ENCODE assay signal across 14 cellular contexts in the genomic region with DNA sequence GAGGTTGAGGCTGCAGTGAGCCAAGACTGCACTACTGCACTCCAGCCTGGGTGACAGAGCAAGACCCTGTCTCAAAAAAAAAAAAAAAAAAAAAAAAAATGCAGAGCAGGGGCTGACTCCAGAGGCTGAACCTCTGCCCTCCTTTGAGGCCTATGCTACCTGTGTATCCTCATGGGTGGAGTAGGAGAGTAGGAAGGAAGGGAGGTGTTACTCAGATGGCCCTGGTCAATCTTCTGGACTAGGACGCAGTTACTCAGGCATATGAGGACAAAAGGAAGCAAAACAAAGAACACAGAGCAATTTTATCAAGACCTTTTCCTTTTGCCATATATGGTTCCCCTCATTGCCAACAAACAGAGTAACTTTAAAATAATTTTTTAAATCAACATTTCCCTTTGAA. TPM values are rescaled to one million over a fixed set of nuclear protein-coding genes. Genes with fewer than 3 reads are reported as not detected.
DNase-seq lines count a peak whose midpoint lies in the region; ATAC-seq and TF ChIP-seq lines count a peak whose summit lies in the region.
"Had no signal": no experiment of that assay in that cellular context is flagged by ENCODE, and none has a peak within 500 bp of the region (broad histone marks: within the 10 kb centered on the region; RNA-seq: fewer than 3 reads in every experiment).

No MANE protein-coding gene starts in this region.

- 40% methylated on average over 1 of the region's 1 CpG for WGBS in urinary bladder

- peak overlapping the region; percentile 90 for H2AFZ ChIP-seq in osteoblast (ENCODE audit: low read length)

- H3K36me3 ChIP-seq in right atrium auricular region (no peaks in the 10 kb centered on the region), osteoblast (ENCODE audit: insufficient read depth, low read length) (no peaks in the 10 kb centered on the region), urinary bladder (ENCODE audit: insufficient read depth) (no peaks in the 10 kb centered on the region)

- H3K27me3 ChIP-seq in right atrium auricular region (no peaks in the 10 kb centered on the region), osteoblast (ENCODE audit: insufficient read depth, low read length) (no peaks in the 10 kb centered on the region)

- no peak for ATAC-seq in HG03342 (IDR thresholded peaks at IDR 0.05; ENCODE audit: unreplicated experiment)
- ATAC-seq: stimulated activated naive CD8-positive, alpha-beta T cell treated with anti-CD3 and anti-CD28 coated beads, Interleukin-15, amount 100 ng/mL, for 72 hours had no signal

- no peaks in the 10 kb centered on the region for H4K20me1 ChIP-seq in osteoblast (ENCODE audit: insufficient read depth, low read length)

- no peak for TF ChIP-seq CTCF in right atrium auricular region (IDR thresholded peaks at IDR 0.05)
- no peak for TF ChIP-seq CTCF in osteoblast (IDR thresholded peaks at IDR 0.05; ENCODE audit: extremely low read depth, low read depth, low read length)
- no peak for TF ChIP-seq CTCF in foreskin fibroblast (IDR thresholded peaks at IDR 0.05; ENCODE audit: low read depth, low read length)

- H3K4me1 ChIP-seq in right atrium auricular region (peaks cover 0 to 61% of the 10 kb centered on the region in 2 donors), osteoblast (ENCODE audit: insufficient read depth, low read length) (peaks cover 21% of the 10 kb centered on the region), urinary bladder (ENCODE audit: insufficient read depth) (peaks cover 1% of the 10 kb centered on the region)

- peak overlapping the region; percentile 82 to 89 for H3K27ac ChIP-seq in right atrium auricular region
- peak overlapping the region; percentile 77 for H3K27ac ChIP-seq in osteoblast (ENCODE audit: low read depth, low read length)
- peak overlapping the region; percentile 75 for H3K27ac ChIP-seq in urinary bladder (ENCODE audit: low read depth)
- H3K27ac ChIP-seq: 22Rv1 had no signal

- H3K79me2 ChIP-seq in osteoblast (ENCODE audit: insufficient read depth, low read length), result peaks cover 28% of the 10 kb centered on the region

- H3K9me3 ChIP-seq in right atrium auricular region (no peaks in the 10 kb centered on the region), osteoblast (ENCODE audit: low read depth, low read length) (no peaks in the 10 kb centered on the region)

- H3K4me3 ChIP-seq in right atrium auricular region, result peak overlapping the region in 1 of 2 donors; percentile 30
- peak overlapping the region; percentile 70 for H3K4me3 ChIP-seq in osteoblast (ENCODE audit: insufficient read depth, low read length)
- H3K4me3 ChIP-seq in urinary bladder (ENCODE audit: low read depth, low read length), result no peak overlapping the region
- H3K4me3 ChIP-seq in foreskin fibroblast (ENCODE audit: low read depth in 1 of 2, low read length in 2 of 2), result no peak overlapping the region

- H3K4me2 ChIP-seq in osteoblast (ENCODE audit: insufficient read depth, low read length), result peak overlapping the region; percentile 90

- peak; percentile 21 for DNase-seq in NCI-H2029 (lab: John Stamatoyannopoulos, UW)
- no peak for DNase-seq in NCI-H2029 treated with DMSO at 0.1 percent for 48 hours (lab: John Stamatoyannopoulos, UW)
- no peak for DNase-seq in right atrium auricular region (ENCODE audit: low spot score)
- no peak for DNase-seq in osteoblast (ENCODE audit: insufficient read length, low spot score, missing footprints)
- no peak for DNase-seq in DMS79 treated with DMSO at 0.1 percent for 48 hours (lab: John Stamatoyannopoulos, UW)
- no peak for DNase-seq in foreskin fibroblast
- DNase-seq: activated naive CD4-positive, alpha-beta T cell; foreskin melanocyte; stimulated activated CD4-positive, alpha-beta T cell treated with anti-CD3 and anti-CD28 coated beads, Interleukin-4, amount 100 ng/mL, for 4 hours; stimulated activated naive CD8-positive, alpha-beta T cell treated with anti-CD3 and anti-CD28 coated beads, Interleukin-15, amount 100 ng/mL, for 72 hours; T-helper 2 cell had no signal

RNA-seq across cellular contexts. Expression of gene TGFBR3, which starts 35.2 kb away (rescaled TPM):
- total RNA-seq in right atrium auricular region (10 to 100 TPM; 40.5 to 64.8 TPM), osteoblast (32.2 and 41.5 TPM in 2 replicates), urinary bladder (94.8 TPM)
- polyA plus RNA-seq in urinary bladder, result 131 TPM
